ENCODE assay signal across 10 cellular contexts in genomic region chr12:75781532-75782046, GRCh38.
DNase-seq lines count a peak whose midpoint lies in the region; ATAC-seq and TF ChIP-seq lines count a peak whose summit lies in the region.
"Had no signal": no experiment of that assay in that cellular context is flagged by ENCODE, and none has a peak within 500 bp of the region (broad histone marks: within the 10 kb centered on the region; RNA-seq: fewer than 3 reads in every experiment).

No MANE protein-coding gene starts in this region.

- H3K27me3 ChIP-seq in osteoblast (ENCODE audit: insufficient read depth, low read length), result no peaks in the 10 kb centered on the region
- H3K27me3 ChIP-seq: gastrocnemius medialis had no signal

- no peaks in the 10 kb centered on the region for H3K36me3 Mint-ChIP-seq in chondrocyte (ENCODE audit: low read depth)

- H4K20me1 ChIP-seq in osteoblast (ENCODE audit: insufficient read depth, low read length), result no peaks in the 10 kb centered on the region

- peak overlapping the region; percentile 66 for H3K27ac ChIP-seq in osteoblast (ENCODE audit: low read depth, low read length)

- no peaks in the 10 kb centered on the region for H3K9me3 Mint-ChIP-seq in chondrocyte (ENCODE audit: low read depth)

- no peaks in the 10 kb centered on the region for H3K27me3 Mint-ChIP-seq in chondrocyte (ENCODE audit: low read depth)

- H3K9me3 ChIP-seq in osteoblast (ENCODE audit: low read depth, low read length), result no peaks in the 10 kb centered on the region
- H3K9me3 ChIP-seq: gastrocnemius medialis had no signal

- DNase-seq in HCEC 1CT (peak; percentile 88), NCI-H460 (ENCODE audit: extremely low read depth, low read depth) (peak; percentile 7), chondrocyte (ENCODE audit: low spot score) (no peak), osteoblast (ENCODE audit: insufficient read length, low spot score, missing footprints) (peak; percentile 52)
- DNase-seq in NK-92 treated with Interleukin-12 subunit alpha and Interleukin-12 subunit beta, amount 100 ng/mL, for 24 hours (lab: John Stamatoyannopoulos, UW), result no peak
- DNase-seq: amygdala, gastrocnemius medialis, NCI-H1092 had no signal

- H3K4me3 ChIP-seq in osteoblast (ENCODE audit: insufficient read depth, low read length), result no peak overlapping the region
- H3K4me3 ChIP-seq: gastrocnemius medialis had no signal

- TF ChIP-seq CTCF in chondrocyte (IDR thresholded peaks at IDR 0.05) (no peak), osteoblast (IDR thresholded peaks at IDR 0.05; ENCODE audit: extremely low read depth, low read depth, low read length) (no peak)

- peaks cover 33% of the 10 kb centered on the region for H3K4me1 ChIP-seq in osteoblast (ENCODE audit: insufficient read depth, low read length)

- H3K4me3 Mint-ChIP-seq in chondrocyte (ENCODE audit: unreplicated experiment), result no peak overlapping the region

- peak overlapping the region; percentile 24 for H3K4me2 ChIP-seq in osteoblast (ENCODE audit: insufficient read depth, low read length)

- no peak overlapping the region for H2AFZ ChIP-seq in osteoblast (ENCODE audit: low read length)

- no peaks in the 10 kb centered on the region for H3K79me2 ChIP-seq in osteoblast (ENCODE audit: insufficient read depth, low read length)

- no peak for ATAC-seq in GM18498 (IDR thresholded peaks at IDR 0.05; ENCODE audit: unreplicated experiment)
- no peak for ATAC-seq in GM18519 (IDR thresholded peaks at IDR 0.05; ENCODE audit: low FRiP score, unreplicated experiment)

- H3K27ac Mint-ChIP-seq in chondrocyte (ENCODE audit: unreplicated experiment), result peak overlapping the region; percentile 68

- H3K36me3 ChIP-seq in osteoblast (ENCODE audit: insufficient read depth, low read length), result no peaks in the 10 kb centered on the region
- H3K36me3 ChIP-seq: gastrocnemius medialis had no signal

- peaks cover 53% of the 10 kb centered on the region for H3K4me1 Mint-ChIP-seq in chondrocyte (ENCODE audit: low read depth)

Comparison
In these comparisons a context has a peak if more than half of its experiments do, and no peak if none do; other contexts are left out.
1. DNase-seq: peak in HCEC 1CT (single experiment), NCI-H460 (single experiment) and osteoblast (single experiment); none in chondrocyte (single experiment) and NK-92 treated with Interleukin-12 subunit alpha and Interleukin-12 subunit beta, amount 100 ng/mL, for 24 hours (single experiment).